In the genomic region with DNA sequence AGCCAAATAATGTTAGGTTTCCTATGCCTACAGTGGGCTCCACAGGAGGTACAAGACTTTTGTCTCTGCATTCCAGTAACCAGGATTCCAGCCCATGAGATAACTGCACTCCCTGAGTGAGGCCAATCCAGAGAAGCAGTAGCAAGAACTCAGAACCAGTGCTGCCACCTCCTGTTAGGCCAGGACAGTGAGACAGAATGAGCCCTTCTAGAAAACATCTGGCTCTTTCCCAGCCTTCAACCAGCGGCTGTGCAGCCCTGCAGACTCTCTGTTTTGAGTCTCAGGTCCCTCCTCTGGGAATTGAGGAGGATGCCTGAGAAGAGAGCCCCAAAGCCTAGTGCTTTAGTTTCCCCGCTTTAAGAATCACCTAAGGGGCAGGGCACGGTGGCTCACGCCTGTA, we compare ENCODE assay signal across 13 cellular contexts. TPM values are rescaled to one million over a fixed set of nuclear protein-coding genes. Genes with fewer than 3 reads are reported as not detected.
DNase-seq lines count a peak whose midpoint lies in the region; TF ChIP-seq lines count a peak whose summit lies in the region.
"Had no signal": no experiment of that assay in that cellular context is flagged by ENCODE, and none has a peak within 500 bp of the region (broad histone marks: within the 10 kb centered on the region; RNA-seq: fewer than 3 reads in every experiment).

No MANE protein-coding gene starts in this region.

- H3K4me3 ChIP-seq in transverse colon (no peak overlapping the region), ovary (no peak overlapping the region)
- H3K4me3 ChIP-seq: PC-9 had no signal

- no peaks in the 10 kb centered on the region for H3K9me3 ChIP-seq in transverse colon
- no peaks in the 10 kb centered on the region for H3K9me3 ChIP-seq in ovary

- H3K27ac ChIP-seq in transverse colon (no peak overlapping the region), ovary (no peak overlapping the region)
- H3K27ac ChIP-seq: PC-9 had no signal

- WGBS in transverse colon (ENCODE audit: low coverage in 1 of 2), 2 donors = 80% methylated on average over 4 of the region's 4 CpGs; no CpG with 5 or more reads in 1 of the 2 donors
- 82 to 85% (median 83%) methylated on average over 4 of the region's 4 CpGs for WGBS in ovary, 3 donors

- H3K27me3 ChIP-seq in transverse colon (no peaks in the 10 kb centered on the region), ovary (no peaks in the 10 kb centered on the region)

- TF ChIP-seq POLR2A in transverse colon (IDR thresholded peaks at IDR 0.05) (no peak), ovary (IDR thresholded peaks at IDR 0.05) (no peak)

- CTCF ChIA-PET in Calu3 (lab: Charles Lee) = interaction anchor here (0.6 to 3.7 kb wide), 2 partner anchors 31 to 377 kb away, joined by 4 to 25 read pairs; no protein-coding TSS in a partner anchor

- H3K4me1 ChIP-seq in transverse colon = no peaks in the 10 kb centered on the region
- no peaks in the 10 kb centered on the region for H3K4me1 ChIP-seq in ovary (ENCODE audit: insufficient read depth)

- in situ Hi-C loops in transverse colon (cut with MboI; ENCODE audit: low pct_ligation_motif_present in 1 of 4, low pct_unique_long_range_greater_than_20kb in 1 of 4, low sequenced_read_pairs in 3 of 4) = no loop called here

- intact Hi-C loops in Calu3 (cut with micrococcal nuclease; ENCODE audit: unreplicated experiment) = loop anchor here (2.0 to 5.0 kb wide), 2 partner anchors 24 to 33 kb away; no protein-coding TSS in a partner anchor
- intact Hi-C loops in transverse colon (cut with DNase I; ENCODE audit: low total_unique reads) = no loop called here
- intact Hi-C loops in ovary (cut with DNase I) = no loop called here

- BruUV-seq in Calu3 (replicated peaks; lab: Mats Ljungman, UMichigan) = no TSS peak

- H3K36me3 Mint-ChIP-seq in Calu3 (ENCODE audit: insufficient read depth, unreplicated experiment) = no peaks in the 10 kb centered on the region

- H3K36me3 ChIP-seq in transverse colon (no peaks in the 10 kb centered on the region), ovary (no peaks in the 10 kb centered on the region)

- H3K27me3 Mint-ChIP-seq in Calu3 (ENCODE audit: unreplicated experiment) = no peaks in the 10 kb centered on the region
- H3K27me3 Mint-ChIP-seq: activated naive CD4-positive, alpha-beta T cell treated with anti-CD3 and anti-CD28 coated beads, Interleukin-2, amount 50 U/mL, for 24 hours had no signal

- H3K4me1 Mint-ChIP-seq in Calu3 (ENCODE audit: low read depth, unreplicated experiment) = peaks cover 5% of the 10 kb centered on the region
- H3K4me1 Mint-ChIP-seq: activated naive CD4-positive, alpha-beta T cell treated with anti-CD3 and anti-CD28 coated beads, Interleukin-2, amount 50 U/mL, for 24 hours; immature natural killer cell had no signal

- no peaks in the 10 kb centered on the region for H3K9me3 Mint-ChIP-seq in Calu3 (ENCODE audit: low read depth, unreplicated experiment)
- H3K9me3 Mint-ChIP-seq: activated naive CD4-positive, alpha-beta T cell treated with anti-CD3 and anti-CD28 coated beads, Interleukin-2, amount 50 U/mL, for 24 hours; immature natural killer cell had no signal

- peak; percentile 58 for TF ChIP-seq CTCF in Calu3 (IDR thresholded peaks at IDR 0.05; ENCODE audit: unreplicated experiment)
- no peak for TF ChIP-seq CTCF in transverse colon (IDR thresholded peaks at IDR 0.05)
- TF ChIP-seq CTCF in ovary (IDR thresholded peaks at IDR 0.05) = no peak

- DNase-seq in Calu3 = peak; percentile 66
- DNase-seq in HCEC 1CT = peak; percentile 44
- peak; percentile 62 for DNase-seq in SW480 (ENCODE audit: low spot score)
- DNase-seq in iris pigment epithelial cell (ENCODE audit: low read depth) = peak; percentile 47
- DNase-seq in transverse colon = no peak
- DNase-seq in stimulated activated naive CD4-positive, alpha-beta T cell (lab: John Stamatoyannopoulos, UW) = no peak
- DNase-seq in ovary = no peak
- no peak for DNase-seq in ecto neural progenitor cell (ENCODE audit: low spot score)
- DNase-seq: activated CD4-positive, alpha-beta T cell treated with anti-CD3 and anti-CD28 coated beads for 1 hour; immature natural killer cell; KBM-7; PC-9 had no signal

- no peak overlapping the region for H3K4me3 Mint-ChIP-seq in Calu3 (ENCODE audit: low read depth, unreplicated experiment)
- H3K4me3 Mint-ChIP-seq: activated naive CD4-positive, alpha-beta T cell treated with anti-CD3 and anti-CD28 coated beads, Interleukin-2, amount 50 U/mL, for 24 hours; immature natural killer cell had no signal

- H3K27ac Mint-ChIP-seq in Calu3 (ENCODE audit: unreplicated experiment) = no peak overlapping the region
- H3K27ac Mint-ChIP-seq: activated naive CD4-positive, alpha-beta T cell treated with anti-CD3 and anti-CD28 coated beads, Interleukin-2, amount 50 U/mL, for 24 hours; immature natural killer cell had no signal

- TF ChIP-seq EP300 in transverse colon (IDR thresholded peaks at IDR 0.05; ENCODE audit: low read depth) (no peak), ovary (IDR thresholded peaks at IDR 0.05) (no peak)

RNA-seq across cellular contexts. Expression of gene ARID5A, which starts 44.2 kb away (rescaled TPM):
- total RNA-seq in Calu3 (2022) = 9.3 and 11.7 TPM in 2 replicates
- total RNA-seq in transverse colon = 100 to 1,000 TPM in 1 of 4 donors, 10 to 100 TPM in 2, 1 to 10 TPM in 1; 9.8 to 113 (median 18.1) TPM
- 10 to 100 TPM; 11.7 to 46.1 (median 17.1) TPM for total RNA-seq in ovary
- polyA plus RNA-seq in ovary = 10 to 100 TPM in 1 of 2 donors, 1 to 10 TPM in 1; 1.5 to 24.4 TPM

RNA-seq across cellular contexts. Expression of gene KANSL3, which starts 57.3 kb away (rescaled TPM):
- total RNA-seq in Calu3 (2022) (39.6 and 43.9 TPM in 2 replicates), transverse colon (10 to 100 TPM; 45.6 to 59.9 (median 53.4) TPM), ovary (10 to 100 TPM; 34.5 to 55.7 (median 48.4) TPM)
- polyA plus RNA-seq in ovary = 10 to 100 TPM; 28.0 to 39.5 TPM

Comparison
In these comparisons a context has a peak if more than half of its experiments do, and no peak if none do; other contexts are left out.
1. DNase-seq: peak in Calu3 (single experiment), HCEC 1CT (single experiment), SW480 (single experiment) and iris pigment epithelial cell (single experiment); none in transverse colon (single experiment), stimulated activated naive CD4-positive, alpha-beta T cell (0 of 6), ovary (0 of 5) and ecto neural progenitor cell (single experiment).